ENCODE assay signal across 1 cellular context in genomic region chr9:6681957-6682501, GRCh38.
TF ChIP-seq lines count a peak whose summit lies in the region.

No MANE protein-coding gene starts in this region.

TF ChIP-seq in GM12878, 131 proteins besides CTCF, POLR2A, EP300 and RAD21 (continued from another document):
- TF ChIP-seq LARP7 (IDR thresholded peaks at IDR 0.05) (peak; percentile 64; the same call in 1 of the 2 replicates), CBX3 (IDR thresholded peaks at IDR 0.05; ENCODE audit: borderline replicate concordance, low read depth) (no peak), MXI1 (IDR thresholded peaks at IDR 0.05; ENCODE audit: low read depth, low read length) (no peak), PRDM15 (CRISPR knock-in tag; IDR thresholded peaks at IDR 0.05) (no peak), ZNF217 (IDR thresholded peaks at IDR 0.05) (peak; percentile 44; the same call in 1 of the 2 replicates), ZBTB33 (IDR thresholded peaks at IDR 0.05) (no peak), SMARCA5 (IDR thresholded peaks at IDR 0.05) (0 out of 2 replicates have a peak, but pooled peaks have one; percentile 41), CREM (IDR thresholded peaks at IDR 0.05; ENCODE audit: low read depth) (no peak), E2F4 (IDR thresholded peaks at IDR 0.05; ENCODE audit: low read depth, low read length) (no peak), CEBPZ (IDR thresholded peaks at IDR 0.05; ENCODE audit: low read depth, low read length) (no peak)
